In genomic region chr5:56612353-56612752, GRCh38 we compare ENCODE assay signal across 1 cellular context.
TF ChIP-seq lines count a peak whose summit lies in the region.

No MANE protein-coding gene starts in this region.

TF ChIP-seq in HEK293T, 16 proteins besides CTCF, POLR2A, EP300 and RAD21:
- TF ChIP-seq ZNF384 (IDR thresholded peaks at IDR 0.05) (no peak), LEF1 (IDR thresholded peaks at IDR 0.05; ENCODE audit: borderline replicate concordance) (no peak), SP1 (IDR thresholded peaks at IDR 0.05) (no peak), CTBP1 (IDR thresholded peaks at IDR 0.05; ENCODE audit: borderline replicate concordance) (no peak), NFRKB (IDR thresholded peaks at IDR 0.05) (no peak), TARDBP (IDR thresholded peaks at IDR 0.05) (no peak), BHLHE40 (IDR thresholded peaks at IDR 0.05; ENCODE audit: borderline replicate concordance) (no peak), FOXM1 (IDR thresholded peaks at IDR 0.05; ENCODE audit: borderline replicate concordance) (no peak), SUZ12 (IDR thresholded peaks at IDR 0.05) (no peak), FOXK2 (IDR thresholded peaks at IDR 0.05) (no peak)
